In the genomic region with DNA sequence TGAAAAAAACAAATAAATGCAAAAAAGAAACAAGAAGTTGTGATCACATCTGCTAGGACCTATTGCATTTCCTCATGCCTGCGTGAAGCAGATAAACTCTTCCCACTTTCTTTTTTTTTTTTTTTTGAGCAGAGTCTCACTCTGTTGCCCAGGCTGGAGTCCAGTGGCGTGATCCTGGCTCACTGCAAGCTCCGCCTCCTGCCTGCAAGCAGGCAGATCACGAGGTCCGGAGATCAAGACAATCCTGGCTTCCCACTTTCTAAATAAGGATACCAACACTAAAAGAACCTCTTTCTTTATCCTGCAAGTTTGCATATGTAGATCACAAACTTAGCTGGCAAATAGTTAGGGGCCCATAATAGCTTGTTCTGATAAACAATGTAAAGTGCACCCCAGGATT, we compare ENCODE assay signal across 33 cellular contexts.
"Had no signal": no experiment of that assay in that cellular context is flagged by ENCODE, and none has a peak within 500 bp of the region (broad histone marks: within the 10 kb centered on the region; RNA-seq: fewer than 3 reads in every experiment).

No MANE protein-coding gene starts in this region.

- H3K36me3 ChIP-seq: adrenal gland, ascending aorta, brain microvascular endothelial cell, gastroesophageal sphincter, lower lobe of right lung, suprapubic skin, tibial artery, upper lobe of right lung had no signal

- H3K27ac ChIP-seq: adrenal gland, ascending aorta, brain microvascular endothelial cell, coronary artery, gastroesophageal sphincter, lower lobe of right lung, skin epidermis, suprapubic skin, tibial artery, upper lobe of right lung, VCaP had no signal

- H3K36me3 Mint-ChIP-seq: activated CD4-positive, alpha-beta memory T cell treated with anti-CD3 and anti-CD28 coated beads for 36 hours; activated naive CD8-positive, alpha-beta T cell treated with anti-CD3 and anti-CD28 coated beads for 36 hours; immature natural killer cell; natural killer cell treated with Interleukin-12 subunit alpha and Interleukin-12 subunit beta and Interleukin-15 and Interleukin-18, amount 100 ng/mL, for 72 hours; stimulated activated effector memory CD8-positive, alpha-beta T cell treated with anti-CD3 and anti-CD28 coated beads, Interleukin-12 subunit alpha, Interleukin-12 subunit beta, amount 100 ng/mL, for 72 hours had no signal

- H3K4me1 ChIP-seq: adrenal gland, gastroesophageal sphincter, lower lobe of right lung, suprapubic skin, upper lobe of right lung had no signal

- DNase-seq: activated CD4-positive, alpha-beta memory T cell treated with anti-CD3 and anti-CD28 coated beads for 36 hours; activated CD4-positive, alpha-beta T cell treated with anti-CD3 and anti-CD28 coated beads, Interleukin-2, amount 10 ng/mL, durations not matched to agents 24 days and 14 days; activated CD8-positive, alpha-beta memory T cell treated with anti-CD3 and anti-CD28 coated beads, Interleukin-2, amount 50 U/mL, for 4 hours; activated effector memory CD4-positive, alpha-beta T cell treated with anti-CD3 and anti-CD28 coated beads, Interleukin-2, amount 50 U/mL, for 16 hours; activated naive CD4-positive, alpha-beta T cell treated with anti-CD3 and anti-CD28 coated beads for 36 hours; activated naive CD8-positive, alpha-beta T cell treated with anti-CD3 and anti-CD28 coated beads for 36 hours; activated T-cell treated with anti-CD3 and anti-CD28 coated beads, Interleukin-2, amount 50 U/mL, for 1 hour; adrenal gland; brain microvascular endothelial cell; dorsolateral prefrontal cortex; effector memory CD4-positive, alpha-beta T cell; hippocampal formation; immature natural killer cell; kidney; lower lobe of right lung; stimulated activated CD4-positive, alpha-beta T cell treated with anti-CD3 and anti-CD28 coated beads, Interleukin-4, amount 100 ng/mL, for 24 hours; T-helper 1 cell; tibial artery; upper lobe of right lung had no signal

- H3K4me3 Mint-ChIP-seq: activated CD4-positive, alpha-beta memory T cell treated with anti-CD3 and anti-CD28 coated beads for 36 hours; activated CD4-positive, alpha-beta T cell treated with anti-CD3 and anti-CD28 coated beads, Interleukin-2, amount 10 ng/mL, durations not matched to agents 24 days and 14 days; activated naive CD4-positive, alpha-beta T cell treated with anti-CD3 and anti-CD28 coated beads for 36 hours; activated naive CD8-positive, alpha-beta T cell treated with anti-CD3 and anti-CD28 coated beads for 36 hours; activated T-helper 1 cell treated with anti-CD3 and anti-CD28 coated beads, Interleukin-12 subunit alpha, Interleukin-12 subunit beta, Interleukin-2, Interleukin-4 antibody, amounts not matched to agents 30 ng/mL and 10 ng/mL and 1 ng/mL, durations not matched to agents 14 hours and 24 hours and 36 hours; immature natural killer cell; natural killer cell treated with Interleukin-12 subunit alpha and Interleukin-12 subunit beta and Interleukin-15 and Interleukin-18, amount 100 ng/mL, for 72 hours; stimulated activated effector memory CD8-positive, alpha-beta T cell treated with anti-CD3 and anti-CD28 coated beads, Interleukin-12 subunit alpha, Interleukin-12 subunit beta, amount 100 ng/mL, for 72 hours; T-helper 2 cell treated with Interferon-gamma antibody and Interleukin-4, amounts not matched to agents 5 μg/mL and 100 μg/mL, for 36 hours had no signal

- H3K9me3 Mint-ChIP-seq: activated CD4-positive, alpha-beta T cell treated with anti-CD3 and anti-CD28 coated beads, Interleukin-2, amount 10 ng/mL, durations not matched to agents 24 days and 14 days; activated naive CD4-positive, alpha-beta T cell treated with anti-CD3 and anti-CD28 coated beads for 36 hours; activated T-helper 1 cell treated with anti-CD3 and anti-CD28 coated beads, Interleukin-12 subunit alpha, Interleukin-12 subunit beta, Interleukin-2, Interleukin-4 antibody, amounts not matched to agents 30 ng/mL and 10 ng/mL and 1 ng/mL, durations not matched to agents 14 hours and 24 hours and 36 hours; T-helper 2 cell treated with Interferon-gamma antibody and Interleukin-4, amounts not matched to agents 5 μg/mL and 100 μg/mL, for 36 hours had no signal

- H3K27me3 ChIP-seq: adrenal gland, ascending aorta, brain microvascular endothelial cell, dorsolateral prefrontal cortex, gastroesophageal sphincter, suprapubic skin, tibial artery, upper lobe of right lung had no signal

- H3K9me3 ChIP-seq: adrenal gland, ascending aorta, gastroesophageal sphincter, lower lobe of right lung, mucosa of descending colon, suprapubic skin, tibial artery, upper lobe of right lung had no signal

- H3K4me3 ChIP-seq: adrenal gland, ascending aorta, coronary artery, gastroesophageal sphincter, lower lobe of right lung, mucosa of descending colon, skin epidermis, suprapubic skin, tibial artery, upper lobe of right lung had no signal

- H3K27ac Mint-ChIP-seq: activated CD4-positive, alpha-beta memory T cell treated with anti-CD3 and anti-CD28 coated beads for 36 hours; activated CD4-positive, alpha-beta T cell treated with anti-CD3 and anti-CD28 coated beads, Interleukin-2, amount 10 ng/mL, durations not matched to agents 24 days and 14 days; activated naive CD4-positive, alpha-beta T cell treated with anti-CD3 and anti-CD28 coated beads for 36 hours; activated naive CD8-positive, alpha-beta T cell treated with anti-CD3 and anti-CD28 coated beads for 36 hours; activated T-helper 1 cell treated with anti-CD3 and anti-CD28 coated beads, Interleukin-12 subunit alpha, Interleukin-12 subunit beta, Interleukin-2, Interleukin-4 antibody, amounts not matched to agents 30 ng/mL and 10 ng/mL and 1 ng/mL, durations not matched to agents 14 hours and 24 hours and 36 hours; immature natural killer cell; natural killer cell treated with Interleukin-12 subunit alpha and Interleukin-12 subunit beta and Interleukin-15 and Interleukin-18, amount 100 ng/mL, for 72 hours; stimulated activated effector memory CD8-positive, alpha-beta T cell treated with anti-CD3 and anti-CD28 coated beads, Interleukin-12 subunit alpha, Interleukin-12 subunit beta, amount 100 ng/mL, for 72 hours; T-helper 2 cell treated with Interferon-gamma antibody and Interleukin-4, amounts not matched to agents 5 μg/mL and 100 μg/mL, for 36 hours had no signal

- ATAC-seq: activated CD4-positive, CD25-positive, alpha-beta regulatory T cell treated with anti-CD3 and anti-CD28 coated beads, Interleukin-2, amount 50 U/mL, for 24 hours; gastroesophageal sphincter; left lobe of liver; lower lobe of right lung; mucosa of descending colon; natural killer cell treated with Interleukin-12 subunit alpha and Interleukin-12 subunit beta and Interleukin-15 and Interleukin-18, amount 100 ng/mL, for 72 hours; sciatic nerve; stimulated activated effector memory CD8-positive, alpha-beta T cell treated with anti-CD3 and anti-CD28 coated beads, Interleukin-12 subunit alpha, Interleukin-12 subunit beta, amount 100 ng/mL, for 72 hours; upper lobe of right lung had no signal

- H3K27me3 Mint-ChIP-seq: activated CD4-positive, alpha-beta memory T cell treated with anti-CD3 and anti-CD28 coated beads for 36 hours; activated CD4-positive, alpha-beta T cell treated with anti-CD3 and anti-CD28 coated beads, Interleukin-2, amount 10 ng/mL, durations not matched to agents 24 days and 14 days; natural killer cell treated with Interleukin-12 subunit alpha and Interleukin-12 subunit beta and Interleukin-15 and Interleukin-18, amount 100 ng/mL, for 72 hours had no signal

- H3K4me1 Mint-ChIP-seq: activated CD4-positive, alpha-beta T cell treated with anti-CD3 and anti-CD28 coated beads, Interleukin-2, amount 10 ng/mL, durations not matched to agents 24 days and 14 days; activated naive CD8-positive, alpha-beta T cell treated with anti-CD3 and anti-CD28 coated beads for 36 hours; immature natural killer cell; stimulated activated effector memory CD8-positive, alpha-beta T cell treated with anti-CD3 and anti-CD28 coated beads, Interleukin-12 subunit alpha, Interleukin-12 subunit beta, amount 100 ng/mL, for 72 hours had no signal

- FAIRE-seq: kidney had no signal
